In genomic region chr11:74018331-74019005, GRCh38 we compare ENCODE assay signal across 1 cellular context.
TF ChIP-seq lines count a peak whose summit lies in the region.

No MANE protein-coding gene starts in this region.

TF ChIP-seq in HepG2, 621 proteins besides CTCF, POLR2A, EP300 and RAD21 (continued from another document and continues in another):
- TF ChIP-seq, protein P1, sequence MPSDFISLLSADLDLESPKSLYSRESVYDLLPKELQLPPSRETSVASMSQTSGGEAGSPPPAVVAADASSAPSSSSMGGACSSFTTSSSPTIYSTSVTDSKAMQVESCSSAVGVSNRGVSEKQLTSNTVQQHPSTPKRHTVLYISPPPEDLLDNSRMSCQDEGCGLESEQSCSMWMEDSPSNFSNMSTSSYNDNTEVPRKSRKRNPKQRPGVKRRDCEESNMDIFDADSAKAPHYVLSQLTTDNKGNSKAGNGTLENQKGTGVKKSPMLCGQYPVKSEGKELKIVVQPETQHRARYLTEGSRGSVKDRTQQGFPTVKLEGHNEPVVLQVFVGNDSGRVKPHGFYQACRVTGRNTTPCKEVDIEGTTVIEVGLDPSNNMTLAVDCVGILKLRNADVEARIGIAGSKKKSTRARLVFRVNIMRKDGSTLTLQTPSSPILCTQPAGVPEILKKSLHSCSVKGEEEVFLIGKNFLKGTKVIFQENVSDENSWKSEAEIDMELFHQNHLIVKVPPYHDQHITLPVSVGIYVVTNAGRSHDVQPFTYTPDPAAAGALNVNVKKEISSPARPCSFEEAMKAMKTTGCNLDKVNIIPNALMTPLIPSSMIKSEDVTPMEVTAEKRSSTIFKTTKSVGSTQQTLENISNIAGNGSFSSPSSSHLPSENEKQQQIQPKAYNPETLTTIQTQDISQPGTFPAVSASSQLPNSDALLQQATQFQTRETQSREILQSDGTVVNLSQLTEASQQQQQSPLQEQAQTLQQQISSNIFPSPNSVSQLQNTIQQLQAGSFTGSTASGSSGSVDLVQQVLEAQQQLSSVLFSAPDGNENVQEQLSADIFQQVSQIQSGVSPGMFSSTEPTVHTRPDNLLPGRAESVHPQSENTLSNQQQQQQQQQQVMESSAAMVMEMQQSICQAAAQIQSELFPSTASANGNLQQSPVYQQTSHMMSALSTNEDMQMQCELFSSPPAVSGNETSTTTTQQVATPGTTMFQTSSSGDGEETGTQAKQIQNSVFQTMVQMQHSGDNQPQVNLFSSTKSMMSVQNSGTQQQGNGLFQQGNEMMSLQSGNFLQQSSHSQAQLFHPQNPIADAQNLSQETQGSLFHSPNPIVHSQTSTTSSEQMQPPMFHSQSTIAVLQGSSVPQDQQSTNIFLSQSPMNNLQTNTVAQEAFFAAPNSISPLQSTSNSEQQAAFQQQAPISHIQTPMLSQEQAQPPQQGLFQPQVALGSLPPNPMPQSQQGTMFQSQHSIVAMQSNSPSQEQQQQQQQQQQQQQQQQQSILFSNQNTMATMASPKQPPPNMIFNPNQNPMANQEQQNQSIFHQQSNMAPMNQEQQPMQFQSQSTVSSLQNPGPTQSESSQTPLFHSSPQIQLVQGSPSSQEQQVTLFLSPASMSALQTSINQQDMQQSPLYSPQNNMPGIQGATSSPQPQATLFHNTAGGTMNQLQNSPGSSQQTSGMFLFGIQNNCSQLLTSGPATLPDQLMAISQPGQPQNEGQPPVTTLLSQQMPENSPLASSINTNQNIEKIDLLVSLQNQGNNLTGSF (CRISPR knock-in tag; IDR thresholded peaks at IDR 0.05) = peak; percentile 26; the same call in 1 of the 2 replicates
- TF ChIP-seq, protein P2, sequence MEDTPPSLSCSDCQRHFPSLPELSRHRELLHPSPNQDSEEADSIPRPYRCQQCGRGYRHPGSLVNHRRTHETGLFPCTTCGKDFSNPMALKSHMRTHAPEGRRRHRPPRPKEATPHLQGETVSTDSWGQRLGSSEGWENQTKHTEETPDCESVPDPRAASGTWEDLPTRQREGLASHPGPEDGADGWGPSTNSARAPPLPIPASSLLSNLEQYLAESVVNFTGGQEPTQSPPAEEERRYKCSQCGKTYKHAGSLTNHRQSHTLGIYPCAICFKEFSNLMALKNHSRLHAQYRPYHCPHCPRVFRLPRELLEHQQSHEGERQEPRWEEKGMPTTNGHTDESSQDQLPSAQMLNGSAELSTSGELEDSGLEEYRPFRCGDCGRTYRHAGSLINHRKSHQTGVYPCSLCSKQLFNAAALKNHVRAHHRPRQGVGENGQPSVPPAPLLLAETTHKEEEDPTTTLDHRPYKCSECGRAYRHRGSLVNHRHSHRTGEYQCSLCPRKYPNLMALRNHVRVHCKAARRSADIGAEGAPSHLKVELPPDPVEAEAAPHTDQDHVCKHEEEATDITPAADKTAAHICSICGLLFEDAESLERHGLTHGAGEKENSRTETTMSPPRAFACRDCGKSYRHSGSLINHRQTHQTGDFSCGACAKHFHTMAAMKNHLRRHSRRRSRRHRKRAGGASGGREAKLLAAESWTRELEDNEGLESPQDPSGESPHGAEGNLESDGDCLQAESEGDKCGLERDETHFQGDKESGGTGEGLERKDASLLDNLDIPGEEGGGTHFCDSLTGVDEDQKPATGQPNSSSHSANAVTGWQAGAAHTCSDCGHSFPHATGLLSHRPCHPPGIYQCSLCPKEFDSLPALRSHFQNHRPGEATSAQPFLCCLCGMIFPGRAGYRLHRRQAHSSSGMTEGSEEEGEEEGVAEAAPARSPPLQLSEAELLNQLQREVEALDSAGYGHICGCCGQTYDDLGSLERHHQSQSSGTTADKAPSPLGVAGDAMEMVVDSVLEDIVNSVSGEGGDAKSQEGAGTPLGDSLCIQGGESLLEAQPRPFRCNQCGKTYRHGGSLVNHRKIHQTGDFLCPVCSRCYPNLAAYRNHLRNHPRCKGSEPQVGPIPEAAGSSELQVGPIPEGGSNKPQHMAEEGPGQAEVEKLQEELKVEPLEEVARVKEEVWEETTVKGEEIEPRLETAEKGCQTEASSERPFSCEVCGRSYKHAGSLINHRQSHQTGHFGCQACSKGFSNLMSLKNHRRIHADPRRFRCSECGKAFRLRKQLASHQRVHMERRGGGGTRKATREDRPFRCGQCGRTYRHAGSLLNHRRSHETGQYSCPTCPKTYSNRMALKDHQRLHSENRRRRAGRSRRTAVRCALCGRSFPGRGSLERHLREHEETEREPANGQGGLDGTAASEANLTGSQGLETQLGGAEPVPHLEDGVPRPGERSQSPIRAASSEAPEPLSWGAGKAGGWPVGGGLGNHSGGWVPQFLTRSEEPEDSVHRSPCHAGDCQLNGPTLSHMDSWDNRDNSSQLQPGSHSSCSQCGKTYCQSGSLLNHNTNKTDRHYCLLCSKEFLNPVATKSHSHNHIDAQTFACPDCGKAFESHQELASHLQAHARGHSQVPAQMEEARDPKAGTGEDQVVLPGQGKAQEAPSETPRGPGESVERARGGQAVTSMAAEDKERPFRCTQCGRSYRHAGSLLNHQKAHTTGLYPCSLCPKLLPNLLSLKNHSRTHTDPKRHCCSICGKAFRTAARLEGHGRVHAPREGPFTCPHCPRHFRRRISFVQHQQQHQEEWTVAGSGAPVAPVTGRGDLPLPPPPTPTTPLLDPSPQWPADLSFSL (CRISPR knock-in tag; IDR thresholded peaks at IDR 0.05) = no peak
- peak; percentile 39; the same call in 1 of the 2 replicates for TF ChIP-seq NCOA2 (CRISPR knock-in tag; IDR thresholded peaks at IDR 0.05)
- TF ChIP-seq SALL2 (CRISPR knock-in tag; IDR thresholded peaks at IDR 0.05) = no peak
- TF ChIP-seq ZSCAN29 (CRISPR knock-in tag; conservative IDR thresholded peaks at IDR 0.05) = no peak
- no peak for TF ChIP-seq ZBTB34 (CRISPR knock-in tag; IDR thresholded peaks at IDR 0.05)
- peak; percentile 79 for TF ChIP-seq CEBPG (CRISPR knock-in tag; IDR thresholded peaks at IDR 0.05)
- no peak for TF ChIP-seq ARNT (IDR thresholded peaks at IDR 0.05)
- no peak for TF ChIP-seq SNRNP70 (IDR thresholded peaks at IDR 0.05; ENCODE audit: low read depth, low read length)
- no peak for TF ChIP-seq ZNF20 (CRISPR knock-in tag; IDR thresholded peaks at IDR 0.05)
- TF ChIP-seq SMAD3 (CRISPR knock-in tag; IDR thresholded peaks at IDR 0.05) = no peak
- TF ChIP-seq MTA3 (CRISPR knock-in tag; IDR thresholded peaks at IDR 0.05) = no peak
- TF ChIP-seq, protein P3, sequence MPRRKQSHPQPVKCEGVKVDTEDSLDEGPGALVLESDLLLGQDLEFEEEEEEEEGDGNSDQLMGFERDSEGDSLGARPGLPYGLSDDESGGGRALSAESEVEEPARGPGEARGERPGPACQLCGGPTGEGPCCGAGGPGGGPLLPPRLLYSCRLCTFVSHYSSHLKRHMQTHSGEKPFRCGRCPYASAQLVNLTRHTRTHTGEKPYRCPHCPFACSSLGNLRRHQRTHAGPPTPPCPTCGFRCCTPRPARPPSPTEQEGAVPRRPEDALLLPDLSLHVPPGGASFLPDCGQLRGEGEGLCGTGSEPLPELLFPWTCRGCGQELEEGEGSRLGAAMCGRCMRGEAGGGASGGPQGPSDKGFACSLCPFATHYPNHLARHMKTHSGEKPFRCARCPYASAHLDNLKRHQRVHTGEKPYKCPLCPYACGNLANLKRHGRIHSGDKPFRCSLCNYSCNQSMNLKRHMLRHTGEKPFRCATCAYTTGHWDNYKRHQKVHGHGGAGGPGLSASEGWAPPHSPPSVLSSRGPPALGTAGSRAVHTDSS (CRISPR knock-in tag; conservative IDR thresholded peaks at IDR 0.05) = no peak
- no peak for TF ChIP-seq KDM1A (CRISPR knock-in tag; IDR thresholded peaks at IDR 0.05)
- no peak for TF ChIP-seq SRSF1 (optimal IDR thresholded peaks at IDR 0.05; ENCODE audit: low read depth, low read length)
- no peak for TF ChIP-seq ZNF335 (CRISPR knock-in tag; IDR thresholded peaks at IDR 0.05)
- TF ChIP-seq IRF9 (CRISPR knock-in tag; IDR thresholded peaks at IDR 0.05; ENCODE audit: borderline replicate concordance) = 0 out of 2 replicates have a peak, but pooled peaks have one; percentile 33
- TF ChIP-seq ZNF256 (CRISPR knock-in tag; conservative IDR thresholded peaks at IDR 0.05) = no peak
- no peak for TF ChIP-seq AHR (CRISPR knock-in tag; IDR thresholded peaks at IDR 0.05)
- no peak; the same call in 1 of the 2 replicates for TF ChIP-seq ZNF337 (CRISPR knock-in tag; IDR thresholded peaks at IDR 0.05; ENCODE audit: borderline replicate concordance, low read depth)
- TF ChIP-seq MLX (CRISPR knock-in tag; IDR thresholded peaks at IDR 0.05) = no peak
- TF ChIP-seq KLF6 (CRISPR knock-in tag; IDR thresholded peaks at IDR 0.05) = no peak
- TF ChIP-seq ZMYM2 (CRISPR knock-in tag; IDR thresholded peaks at IDR 0.05) = no peak
- TF ChIP-seq GTF2F1 (IDR thresholded peaks at IDR 0.05; ENCODE audit: low read length) = no peak
- TF ChIP-seq NCOA1 (CRISPR knock-in tag; IDR thresholded peaks at IDR 0.05) = no peak
- 0 out of 2 replicates have a peak, but pooled peaks have one; percentile 25 for TF ChIP-seq ZSCAN25 (CRISPR knock-in tag; IDR thresholded peaks at IDR 0.05)
- TF ChIP-seq SMAD1 (CRISPR knock-in tag; IDR thresholded peaks at IDR 0.05; ENCODE audit: borderline replicate concordance, low read depth) = no peak
- TF ChIP-seq, protein P4, sequence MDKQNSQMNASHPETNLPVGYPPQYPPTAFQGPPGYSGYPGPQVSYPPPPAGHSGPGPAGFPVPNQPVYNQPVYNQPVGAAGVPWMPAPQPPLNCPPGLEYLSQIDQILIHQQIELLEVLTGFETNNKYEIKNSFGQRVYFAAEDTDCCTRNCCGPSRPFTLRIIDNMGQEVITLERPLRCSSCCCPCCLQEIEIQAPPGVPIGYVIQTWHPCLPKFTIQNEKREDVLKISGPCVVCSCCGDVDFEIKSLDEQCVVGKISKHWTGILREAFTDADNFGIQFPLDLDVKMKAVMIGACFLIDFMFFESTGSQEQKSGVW (CRISPR knock-in tag; IDR thresholded peaks at IDR 0.05; ENCODE audit: borderline replicate concordance) = no peak
- TF ChIP-seq KDM5A (IDR thresholded peaks at IDR 0.05; ENCODE audit: borderline replicate concordance, low read length) = no peak
- TF ChIP-seq NFKB2 (CRISPR knock-in tag; IDR thresholded peaks at IDR 0.05; ENCODE audit: borderline replicate concordance) = no peak; the same call in 1 of the 2 replicates
- no peak for TF ChIP-seq ZNF367 (CRISPR knock-in tag; IDR thresholded peaks at IDR 0.05; ENCODE audit: borderline replicate concordance)
- TF ChIP-seq ZNF580 (CRISPR knock-in tag; IDR thresholded peaks at IDR 0.05; ENCODE audit: borderline replicate concordance, low read depth) = 0 out of 2 replicates have a peak, but pooled peaks have one; percentile 23
- no peak for TF ChIP-seq REXO4 (CRISPR knock-in tag; IDR thresholded peaks at IDR 0.05; ENCODE audit: borderline replicate concordance)
- no peak for TF ChIP-seq ZNF142 (CRISPR knock-in tag; IDR thresholded peaks at IDR 0.05)
- TF ChIP-seq ZBTB20 (CRISPR knock-in tag; IDR thresholded peaks at IDR 0.05; ENCODE audit: borderline replicate concordance, low read depth) = no peak
